8 cellular contexts compared by ENCODE assay signal in the genomic region with DNA sequence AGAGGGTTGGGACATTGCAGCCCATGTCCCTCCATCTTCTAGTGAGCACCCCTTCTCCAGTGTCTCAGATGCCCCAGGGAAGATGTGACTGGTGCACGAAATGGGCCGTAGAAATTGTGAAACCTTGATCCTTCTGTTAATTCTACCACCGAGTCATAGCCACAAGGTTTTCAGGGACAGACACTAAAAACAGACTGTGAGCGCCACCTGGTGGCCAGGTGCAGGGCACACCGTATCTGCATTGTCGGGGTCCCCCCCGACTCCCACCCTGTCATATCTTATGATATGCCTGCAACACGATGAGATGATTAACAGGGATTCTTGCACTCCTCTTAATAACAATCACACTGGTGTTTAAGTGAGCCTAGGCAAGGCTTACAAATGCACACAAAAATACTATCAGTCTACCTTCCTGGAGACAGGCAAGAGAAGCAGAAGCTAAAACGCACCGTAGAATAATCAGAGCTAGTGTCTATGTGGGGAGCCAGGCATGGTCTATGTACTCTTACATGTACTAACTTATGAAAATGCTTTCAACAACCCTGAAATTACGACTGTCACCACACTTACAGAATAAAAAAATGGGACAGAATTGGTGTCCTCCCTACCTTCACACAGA. TPM values are rescaled to one million over a fixed set of nuclear protein-coding genes. Genes with fewer than 3 reads are reported as not detected.
DNase-seq lines count a peak whose midpoint lies in the region; ATAC-seq lines count a peak whose summit lies in the region.

No MANE protein-coding gene starts in this region.

- no peak overlapping the region for H3K27ac ChIP-seq in effector memory CD4-positive, alpha-beta T cell (ENCODE audit: insufficient read depth, low read length, poor library complexity, severe bottlenecking)

- H3K4me3 ChIP-seq in effector memory CD4-positive, alpha-beta T cell (ENCODE audit: insufficient read depth, low read depth, low read length, poor library complexity, severe bottlenecking): no peak overlapping the region

- H3K9me3 ChIP-seq in effector memory CD4-positive, alpha-beta T cell (ENCODE audit: control insufficient read depth, low read length): no peaks in the 10 kb centered on the region

- H3K4me1 ChIP-seq in effector memory CD4-positive, alpha-beta T cell (ENCODE audit: control insufficient read depth, insufficient read depth, low read length, poor library complexity, severe bottlenecking): no peaks in the 10 kb centered on the region

- no peaks in the 10 kb centered on the region for H3K27me3 ChIP-seq in effector memory CD4-positive, alpha-beta T cell (replicated peaks; ENCODE audit: control insufficient read depth, insufficient read depth, low read length, poor library complexity, severe bottlenecking)

- ATAC-seq in GM18909 (IDR thresholded peaks at IDR 0.05; ENCODE audit: poor library complexity, unreplicated experiment): no peak

- DNase-seq in SIG-M5 treated with dmso at 0.1 percent for 504 hours (lab: John Stamatoyannopoulos, UW; ENCODE audit: unreplicated experiment) (peak; percentile 31), SIG-M5 (lab: John Stamatoyannopoulos, UW) (no peak), NCI-H2227 (lab: John Stamatoyannopoulos, UW; ENCODE audit: unreplicated experiment) (peak; percentile 72), myocyte (ENCODE audit: low read depth) (peak; percentile 16)
- peak; percentile 80 to 81 for DNase-seq in activated CD4-positive, alpha-beta T cell treated with anti-CD3 and anti-CD28 coated beads, Interleukin-2, amount 50 U/mL, for 48 hours
- DNase-seq in effector memory CD4-positive, alpha-beta T cell: peak; percentile 24 to 51 (median 30)
- peak; percentile 23 to 55 for DNase-seq in stimulated activated CD8-positive, alpha-beta memory T cell treated with anti-CD3 and anti-CD28 coated beads, Interleukin-4, amount 100 ng/mL, for 4 hours (ENCODE audit: low read depth in 2 of 2, low spot score in 1 of 2)

- no peaks in the 10 kb centered on the region for H3K36me3 ChIP-seq in effector memory CD4-positive, alpha-beta T cell (ENCODE audit: control insufficient read depth, insufficient read depth, low read length)

RNA-seq across cellular contexts. Expression of a gene that starts 57.8 kb away (rescaled TPM):
- 0.99 and 6.8 TPM in 2 replicates for total RNA-seq in myocyte
- 0.10 TPM for polyA plus RNA-seq in myocyte (2012)
